ENCODE assay signal across 12 cellular contexts in genomic region chr12:131229426-131230339, GRCh38.
DNase-seq lines count a peak whose midpoint lies in the region; ATAC-seq and TF ChIP-seq lines count a peak whose summit lies in the region.
"Had no signal": no experiment of that assay in that cellular context is flagged by ENCODE, and none has a peak within 500 bp of the region (broad histone marks: within the 10 kb centered on the region; RNA-seq: fewer than 3 reads in every experiment).

No MANE protein-coding gene starts in this region.

- H3K36me3 Mint-ChIP-seq in neural crest cell (ENCODE audit: low read depth): no peaks in the 10 kb centered on the region

- no peak overlapping the region for H3K4me3 Mint-ChIP-seq in neural crest cell
- H3K4me3 Mint-ChIP-seq: activated T-cell treated with anti-CD3 and anti-CD28 coated beads, Interleukin-2, amount 50 U/mL, for 4 hours; CD4-positive, CD25-positive, alpha-beta regulatory T cell had no signal

- H3K27me3 Mint-ChIP-seq in neural crest cell (ENCODE audit: low read depth): no peaks in the 10 kb centered on the region

- H3K4me1 ChIP-seq in ES-I3 (ENCODE audit: insufficient read depth, low read length) (peaks cover 8% of the 10 kb centered on the region; the same call in 1 of the 2 replicates), gastroesophageal sphincter (peaks cover 0 to 11% (median 0%) of the 10 kb centered on the region in 3 donors), transverse colon (peaks cover 0 to 9% (median 3%) of the 10 kb centered on the region in 4 donors), Karpas-422 (ENCODE audit: low read length) (no peaks in the 10 kb centered on the region)

- H3K4me2 ChIP-seq in Karpas-422 (ENCODE audit: low read depth, low read length, poor library complexity, severe bottlenecking): no peak overlapping the region

- ATAC-seq in gastroesophageal sphincter: peak; percentile 75
- ATAC-seq: activated T-cell treated with anti-CD3 and anti-CD28 coated beads, Interleukin-2, amount 50 U/mL, for 4 hours had no signal

- H3K9ac ChIP-seq in ES-I3 (ENCODE audit: low read depth, low read length) (peak overlapping the region; percentile 4; the same call in 1 of the 2 replicates), Karpas-422 (ENCODE audit: low read length) (no peak overlapping the region)

- H3K9me3 ChIP-seq in ES-I3 (ENCODE audit: control insufficient read depth, insufficient read depth, low read length) (no peaks in the 10 kb centered on the region), gastroesophageal sphincter (peaks cover 0 to 9% (median 0%) of the 10 kb centered on the region in 3 donors), transverse colon (no peaks in the 10 kb centered on the region), Karpas-422 (ENCODE audit: low read length) (no peaks in the 10 kb centered on the region; the same call in 1 of the 2 replicates)
- H3K9me3 ChIP-seq: uterus had no signal

- intact Hi-C loops in transverse colon (cut with DNase I; ENCODE audit: low total_unique reads): no loop called here

- TF ChIP-seq POLR2A in gastroesophageal sphincter (IDR thresholded peaks at IDR 0.05): no peak
- no peak for TF ChIP-seq POLR2A in transverse colon (IDR thresholded peaks at IDR 0.05)

- H3K27ac ChIP-seq in gastroesophageal sphincter (peak overlapping the region in 2 of 4 donors; percentile 39 to 54), transverse colon (no peak overlapping the region), Karpas-422 (ENCODE audit: low read length) (no peak overlapping the region)
- H3K27ac ChIP-seq: epithelial cell of prostate had no signal

- peaks cover 35% of the 10 kb centered on the region for H3K4me1 Mint-ChIP-seq in neural crest cell

- H3K9me2 ChIP-seq in Karpas-422 (replicated peaks; ENCODE audit: insufficient read depth, low read length): no peaks in the 10 kb centered on the region

- DNase-seq in NCI-H82 treated with DMSO at 0.1 percent for 48 hours (lab: John Stamatoyannopoulos, UW; ENCODE audit: unreplicated experiment) (peak; percentile 13), neural crest cell (ENCODE audit: low read depth, low spot score) (no peak), transverse colon (no peak), T-helper 2 cell (no peak), Karpas-422 (no peak), superior temporal gyrus (ENCODE audit: extremely low spot score) (no peak)
- DNase-seq: activated T-cell treated with anti-CD3 and anti-CD28 coated beads, Interleukin-2, amount 50 U/mL, for 4 hours; CD4-positive, CD25-positive, alpha-beta regulatory T cell had no signal

- H3K36me3 ChIP-seq in ES-I3 (ENCODE audit: insufficient read depth, low read length) (no peaks in the 10 kb centered on the region), gastroesophageal sphincter (no peaks in the 10 kb centered on the region), transverse colon (no peaks in the 10 kb centered on the region), Karpas-422 (ENCODE audit: insufficient read depth, low read length) (no peaks in the 10 kb centered on the region)
- H3K36me3 ChIP-seq: uterus had no signal

- H3K9me3 Mint-ChIP-seq in neural crest cell: no peaks in the 10 kb centered on the region
- H3K9me3 Mint-ChIP-seq: activated T-cell treated with anti-CD3 and anti-CD28 coated beads, Interleukin-2, amount 50 U/mL, for 4 hours had no signal

- TF ChIP-seq CTCF in gastroesophageal sphincter (IDR thresholded peaks at IDR 0.05): no peak
- TF ChIP-seq CTCF in neural crest cell (conservative IDR thresholded peaks at IDR 0.05): peak; percentile 36
- no peak for TF ChIP-seq CTCF in transverse colon (IDR thresholded peaks at IDR 0.05)

- WGBS in gastroesophageal sphincter (ENCODE audit: low coverage in 1 of 2), 2 donors: 41 to 49% methylated on average over 4 to 6 of the region's 17 CpGs
- 32 to 36% methylated on average over 2 to 17 of the region's 17 CpGs for WGBS in transverse colon (ENCODE audit: low coverage in 1 of 2), 2 donors

- no peak overlapping the region for H3K4me3 ChIP-seq in gastroesophageal sphincter
- no peak overlapping the region for H3K4me3 ChIP-seq in transverse colon
- H3K4me3 ChIP-seq in Karpas-422 (ENCODE audit: low read length): no peak overlapping the region
- H3K4me3 ChIP-seq: uterus had no signal

- no peak overlapping the region for H2AFZ ChIP-seq in Karpas-422 (ENCODE audit: low read length)

- in situ Hi-C loops in transverse colon (cut with MboI; ENCODE audit: low pct_ligation_motif_present in 1 of 4, low pct_unique_long_range_greater_than_20kb in 1 of 4, low sequenced_read_pairs in 3 of 4): loop anchor here in 1 of 4 donors (5.0 kb wide), 1 partner anchor 208 kb away; no protein-coding TSS in a partner anchor

- H3K27ac Mint-ChIP-seq in neural crest cell (ENCODE audit: unreplicated experiment): no peak overlapping the region
- H3K27ac Mint-ChIP-seq: CD4-positive, CD25-positive, alpha-beta regulatory T cell had no signal

- H3K27me3 ChIP-seq in gastroesophageal sphincter (peaks cover 9% of the 10 kb centered on the region), transverse colon (peaks cover 9% of the 10 kb centered on the region), Karpas-422 (ENCODE audit: low read length) (no peaks in the 10 kb centered on the region)
- H3K27me3 ChIP-seq: uterus had no signal

- no peaks in the 10 kb centered on the region for H4K20me1 ChIP-seq in Karpas-422 (ENCODE audit: insufficient read depth, low read depth, low read length)

- no peaks in the 10 kb centered on the region for H3K79me2 ChIP-seq in Karpas-422 (ENCODE audit: low read length)

- TF ChIP-seq EP300 in gastroesophageal sphincter (IDR thresholded peaks at IDR 0.05): no peak
- TF ChIP-seq EP300 in transverse colon (IDR thresholded peaks at IDR 0.05; ENCODE audit: low read depth): no peak
